Comparison of ENCODE assay signal across 9 cellular contexts in genomic region chr2:43196773-43197567, GRCh38. TPM values are rescaled to one million over a fixed set of nuclear protein-coding genes. Genes with fewer than 3 reads are reported as not detected.
A peak's percentile ranks its signal among the peaks of the same experiment; 100 is the strongest.
DNase-seq lines count a peak whose midpoint lies in the region; FAIRE-seq and TF ChIP-seq lines count a peak whose summit lies in the region.
"Had no signal": no experiment of that assay in that cellular context is flagged by ENCODE, and none has a peak within 500 bp of the region (broad histone marks: within the 10 kb centered on the region; RNA-seq: fewer than 3 reads in every experiment).

No MANE protein-coding gene starts in this region.

- H3K4me3 Mint-ChIP-seq in activated CD4-positive, alpha-beta T cell treated with anti-CD3 and anti-CD28 coated beads, Interleukin-2, amount 10 ng/mL, durations not matched to agents 24 days and 14 days: peak overlapping the region; percentile 66

- no peak for TF ChIP-seq CTCF in spleen (IDR thresholded peaks at IDR 0.05 in 8 of 11, conservative IDR thresholded peaks at IDR 0.05 in 3 of 11)

- H3K36me3 ChIP-seq in effector memory CD4-positive, alpha-beta T cell (ENCODE audit: control insufficient read depth, insufficient read depth, low read length): no peaks in the 10 kb centered on the region
- H3K36me3 ChIP-seq in spleen: no peaks in the 10 kb centered on the region

- peaks cover 55% of the 10 kb centered on the region for H3K4me1 Mint-ChIP-seq in activated CD4-positive, alpha-beta T cell treated with anti-CD3 and anti-CD28 coated beads, Interleukin-2, amount 10 ng/mL, durations not matched to agents 24 days and 14 days

- peak overlapping the region; percentile 90 for H3K27ac Mint-ChIP-seq in activated CD4-positive, alpha-beta T cell treated with anti-CD3 and anti-CD28 coated beads, Interleukin-2, amount 10 ng/mL, durations not matched to agents 24 days and 14 days

- H3K4me3 ChIP-seq in effector memory CD4-positive, alpha-beta T cell (ENCODE audit: insufficient read depth, low read depth, low read length, poor library complexity, severe bottlenecking): no peak overlapping the region
- no peak overlapping the region for H3K4me3 ChIP-seq in spleen

- peaks cover 58% of the 10 kb centered on the region for H3K4me1 ChIP-seq in effector memory CD4-positive, alpha-beta T cell (ENCODE audit: control insufficient read depth, insufficient read depth, low read length, poor library complexity, severe bottlenecking)
- H3K4me1 ChIP-seq in spleen: peaks cover 19 to 86% (median 60%) of the 10 kb centered on the region in 6 donors

- H3K9me3 Mint-ChIP-seq in activated CD4-positive, alpha-beta T cell treated with anti-CD3 and anti-CD28 coated beads, Interleukin-2, amount 10 ng/mL, durations not matched to agents 24 days and 14 days: no peaks in the 10 kb centered on the region

- TF ChIP-seq POLR2A in spleen (IDR thresholded peaks at IDR 0.05): no peak
- no peak for TF ChIP-seq POLR2A in GM12891 (IDR thresholded peaks at IDR 0.05; ENCODE audit: low read depth, low read length)

- no peaks in the 10 kb centered on the region for H3K27me3 Mint-ChIP-seq in activated CD4-positive, alpha-beta T cell treated with anti-CD3 and anti-CD28 coated beads, Interleukin-2, amount 10 ng/mL, durations not matched to agents 24 days and 14 days

- no peaks in the 10 kb centered on the region for H3K27me3 ChIP-seq in effector memory CD4-positive, alpha-beta T cell (replicated peaks; ENCODE audit: control insufficient read depth, insufficient read depth, low read length, poor library complexity, severe bottlenecking)
- H3K27me3 ChIP-seq in spleen (replicated peaks in 1 of 7): no peaks in the 10 kb centered on the region

- 38 to 54% (median 43%) methylated on average over 12 of the region's 12 CpGs for WGBS in spleen, 5 donors

- FAIRE-seq in GM12891 (lab: Jason Lieb, UNC): no peak

- intact Hi-C loops in activated CD4-positive, alpha-beta T cell treated with anti-CD3 and anti-CD28 coated beads, Interleukin-2, amount 10 ng/mL, durations not matched to agents 24 days and 14 days (cut with micrococcal nuclease): no loop called here
- intact Hi-C loops in spleen (cut with DNase I; ENCODE audit: low total_unique reads): no loop called here

- H3K36me3 Mint-ChIP-seq in activated CD4-positive, alpha-beta T cell treated with anti-CD3 and anti-CD28 coated beads, Interleukin-2, amount 10 ng/mL, durations not matched to agents 24 days and 14 days (ENCODE audit: low read depth): no peaks in the 10 kb centered on the region

- DNase-seq in activated CD4-positive, alpha-beta T cell treated with anti-CD3 and anti-CD28 coated beads, Interleukin-2, amount 10 ng/mL, durations not matched to agents 24 days and 14 days: peak; percentile 67
- DNase-seq in activated CD4-positive, alpha-beta T cell treated with anti-CD3 and anti-CD28 coated beads, Interleukin-2, amount 50 U/mL, for 1 hour: no peak
- DNase-seq in NCI-H526 treated with DMSO at 0.1 percent for 48 hours (lab: John Stamatoyannopoulos, UW): peak; percentile 86
- no peak for DNase-seq in effector memory CD4-positive, alpha-beta T cell
- DNase-seq in spleen: no peak
- no peak for DNase-seq in GM12891 (ENCODE audit: insufficient read length, low spot score)
- DNase-seq in 8988T: no peak
- DNase-seq in SIG-M5 (lab: John Stamatoyannopoulos, UW): no peak
- DNase-seq: T1000 had no signal

- no peaks in the 10 kb centered on the region for H3K9me3 ChIP-seq in effector memory CD4-positive, alpha-beta T cell (ENCODE audit: control insufficient read depth, low read length)
- no peaks in the 10 kb centered on the region for H3K9me3 ChIP-seq in spleen

- peak overlapping the region; percentile 56 for H3K27ac ChIP-seq in effector memory CD4-positive, alpha-beta T cell (ENCODE audit: insufficient read depth, low read length, poor library complexity, severe bottlenecking)
- peak overlapping the region in 7 of 8 donors; percentile 29 to 81 (median 56) for H3K27ac ChIP-seq in spleen

TF ChIP-seq in GM12891, 5 proteins besides CTCF, POLR2A, EP300 and RAD21:
- TF ChIP-seq POU2F2 (IDR thresholded peaks at IDR 0.05; ENCODE audit: low read depth, low read length): no peak
- TF ChIP-seq TAF1 (IDR thresholded peaks at IDR 0.05; ENCODE audit: low read depth, low read length): no peak
- no peak for TF ChIP-seq SPI1 (IDR thresholded peaks at IDR 0.05; ENCODE audit: low read depth, low read length)
- no peak for TF ChIP-seq POLR2AphosphoS5 (IDR thresholded peaks at IDR 0.05; ENCODE audit: low read depth, low read length)
- TF ChIP-seq PAX5 (IDR thresholded peaks at IDR 0.05; ENCODE audit: insufficient read depth, low read length, severe bottlenecking): no peak

RNA-seq across cellular contexts. Expression of gene ZFP36L2, which starts 29.4 kb away (rescaled TPM):
- 92.8 and 93.1 TPM in 2 replicates for total RNA-seq in activated CD4-positive, alpha-beta T cell treated with anti-CD3 and anti-CD28 coated beads, Interleukin-2, amount 10 ng/mL, durations not matched to agents 24 days and 14 days
- total RNA-seq in spleen: 100 to 1,000 TPM; 118 to 223 (median 131) TPM
- 100 to 1,000 TPM in 1 of 3 donors, 10 to 100 TPM in 2; 72.4 to 115 (median 91.0) TPM for polyA plus RNA-seq in spleen
- 16.6 TPM for polyA plus RNA-seq in GM12891 (2012; ENCODE audit: low read depth, missing spikeins)

Comparison
In these comparisons a context has a peak if more than half of its experiments do, and no peak if none do; other contexts are left out.
1. DNase-seq: peak in activated CD4-positive, alpha-beta T cell treated with anti-CD3 and anti-CD28 coated beads, Interleukin-2, amount 10 ng/mL, durations not matched to agents 24 days and 14 days (single experiment) and NCI-H526 treated with DMSO at 0.1 percent for 48 hours (single experiment); none in activated CD4-positive, alpha-beta T cell treated with anti-CD3 and anti-CD28 coated beads, Interleukin-2, amount 50 U/mL, for 1 hour (single experiment), effector memory CD4-positive, alpha-beta T cell (0 of 3), spleen (single experiment), GM12891 (single experiment), 8988T (single experiment) and SIG-M5 (single experiment).